Comparison of ENCODE assay signal across 8 cellular contexts in genomic region chr5:61817472-61818326, GRCh38.
A peak's percentile ranks its signal among the peaks of the same experiment; 100 is the strongest.
DNase-seq lines count a peak whose midpoint lies in the region; ATAC-seq and TF ChIP-seq lines count a peak whose summit lies in the region.

No MANE protein-coding gene starts in this region.

- H3K4me2 ChIP-seq in parathyroid adenoma (ENCODE audit: low read length): peak overlapping the region; percentile 39

- no peak overlapping the region for H3K9ac ChIP-seq in parathyroid adenoma

- H3K4me1 ChIP-seq in foreskin keratinocyte (peaks cover 7% of the 10 kb centered on the region), parathyroid adenoma (no peaks in the 10 kb centered on the region)

- peak; percentile 86 for TF ChIP-seq CTCF in RWPE1 (conservative IDR thresholded peaks at IDR 0.05; ENCODE audit: low read depth)
- TF ChIP-seq CTCF in foreskin keratinocyte (conservative IDR thresholded peaks at IDR 0.05): peak; percentile 78
- TF ChIP-seq CTCF in parathyroid adenoma (IDR thresholded peaks at IDR 0.05): peak; percentile 49

- H3K27me3 ChIP-seq in foreskin keratinocyte (no peaks in the 10 kb centered on the region), parathyroid adenoma (ENCODE audit: control insufficient read depth, insufficient read depth, low read length) (no peaks in the 10 kb centered on the region)

- no peak overlapping the region for H2AFZ ChIP-seq in parathyroid adenoma

- H3K36me3 ChIP-seq in parathyroid adenoma (ENCODE audit: control insufficient read depth, insufficient read depth, low read length): no peaks in the 10 kb centered on the region

- no peak overlapping the region for H3K27ac ChIP-seq in RWPE1
- no peak overlapping the region for H3K27ac ChIP-seq in foreskin keratinocyte
- H3K27ac ChIP-seq in parathyroid adenoma: no peak overlapping the region

- H3K79me2 ChIP-seq in parathyroid adenoma: no peaks in the 10 kb centered on the region

- H3K9me3 ChIP-seq in parathyroid adenoma (ENCODE audit: control insufficient read depth, low read length): no peaks in the 10 kb centered on the region

- peak; percentile 5 to 7 for DNase-seq in NCI-H2081 (lab: John Stamatoyannopoulos, UW)
- DNase-seq in NCI-H2081 treated with DMSO at 0.1 percent for 48 hours (lab: John Stamatoyannopoulos, UW): no peak
- peak; percentile 63 for DNase-seq in RWPE1 (ENCODE audit: low spot score)
- DNase-seq in foreskin keratinocyte: peak in 1 of 2 donors; percentile 57
- no peak for DNase-seq in DMS153 (lab: John Stamatoyannopoulos, UW)
- no peak for DNase-seq in SKM-1 (lab: John Stamatoyannopoulos, UW; ENCODE audit: unreplicated experiment)

- peak; percentile 78 for ATAC-seq in foreskin keratinocyte
- ATAC-seq in HG03108 (IDR thresholded peaks at IDR 0.05; ENCODE audit: unreplicated experiment): no peak

- CTCF ChIA-PET in RWPE1 (lab: Yijun Ruan, JAX): interaction anchor here (0.5 to 2.0 kb wide), 22 partner anchors 8 to 1082 kb away, joined by 3 to 10 read pairs (median 3); no protein-coding TSS in a partner anchor

- POLR2A ChIA-PET in RWPE1 (lab: Yijun Ruan, JAX; ENCODE audit: low non-redundant PET): no interaction called here

- no peak overlapping the region for H3K4me3 ChIP-seq in parathyroid adenoma (ENCODE audit: low read depth, low read length)

Comparison
In these comparisons a context has a peak if more than half of its experiments do, and no peak if none do; other contexts are left out.
1. DNase-seq: peak in NCI-H2081 (2 of 2) and RWPE1 (single experiment); none in NCI-H2081 treated with DMSO at 0.1 percent for 48 hours (single experiment), DMS153 (single experiment) and SKM-1 (single experiment).
2. Peak in every context shown above with its lines, with median percentiles within 50 percentile points of each other: CTCF ChIP-seq.